In the genomic region with DNA sequence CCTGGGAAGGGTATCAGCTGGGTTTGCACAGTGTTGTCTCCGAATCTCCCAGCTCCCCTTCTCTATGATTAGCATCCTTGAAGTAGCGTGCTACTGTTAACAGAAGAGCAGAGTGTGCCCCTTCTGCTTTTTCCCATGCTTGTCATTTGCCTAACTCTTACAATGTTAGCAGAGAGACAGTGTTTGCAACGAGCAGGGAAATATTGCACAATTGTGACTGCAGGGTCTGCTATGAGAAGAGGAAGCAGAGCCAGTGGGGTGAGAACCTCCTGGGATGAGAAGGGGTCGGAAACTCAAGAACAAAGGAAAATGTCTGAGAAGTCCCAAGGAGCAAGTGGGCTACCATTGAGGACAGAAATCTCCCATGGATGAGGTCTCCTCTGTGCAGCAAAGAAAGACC, we compare ENCODE assay signal across 17 cellular contexts. TPM values are rescaled to one million over a fixed set of nuclear protein-coding genes. Genes with fewer than 3 reads are reported as not detected.
DNase-seq lines count a peak whose midpoint lies in the region; ATAC-seq and TF ChIP-seq lines count a peak whose summit lies in the region.
"Had no signal": no experiment of that assay in that cellular context is flagged by ENCODE, and none has a peak within 500 bp of the region (broad histone marks: within the 10 kb centered on the region; RNA-seq: fewer than 3 reads in every experiment).

No MANE protein-coding gene starts in this region.

- H3K4me1 ChIP-seq in CD4-positive, CD25-positive, alpha-beta regulatory T cell (ENCODE audit: control insufficient read depth, insufficient read depth, low read length, poor library complexity, severe bottlenecking), result peaks cover 5% of the 10 kb centered on the region
- no peaks in the 10 kb centered on the region for H3K4me1 ChIP-seq in mucosa of descending colon (ENCODE audit: low read depth)

- ATAC-seq in CD4-positive, CD25-positive, alpha-beta regulatory T cell (ENCODE audit: low read depth in 2 of 2), result no peak
- peak; percentile 11 for ATAC-seq in mucosa of descending colon
- ATAC-seq in GM19324 (IDR thresholded peaks at IDR 0.05; ENCODE audit: low FRiP score, unreplicated experiment), result no peak
- ATAC-seq: GM12878 had no signal

- peaks cover 7 to 14% (median 10%) of the 10 kb centered on the region in 4 donors for H3K4me1 Mint-ChIP-seq in CD4-positive, CD25-positive, alpha-beta regulatory T cell

- TF ChIP-seq CTCF in NB4 (IDR thresholded peaks at IDR 0.05; ENCODE audit: low read depth, low read length) (no peak), mucosa of descending colon (IDR thresholded peaks at IDR 0.05) (no peak), coronary artery (IDR thresholded peaks at IDR 0.05) (no peak)

- DNase-seq in CD4-positive, CD25-positive, alpha-beta regulatory T cell, result no peak
- peak; percentile 99 for DNase-seq in NB4 (ENCODE audit: low read depth)
- DNase-seq in amniotic epithelial cell (ENCODE audit: low read depth), result peak; percentile 42
- peak in 1 of 3 donors; percentile 14 for DNase-seq in mucosa of descending colon
- DNase-seq in NK-92 (lab: John Stamatoyannopoulos, UW; ENCODE audit: unreplicated experiment), result no peak
- no peak for DNase-seq in NCI-H2171 treated with DMSO at 0.1 percent for 48 hours (lab: John Stamatoyannopoulos, UW)
- DNase-seq in coronary artery (ENCODE audit: low spot score), result no peak
- DNase-seq: Calu3; kidney; NCI-H1105 treated with DMSO at 0.1 percent for 48 hours; NK-92 treated with Interleukin-12 subunit alpha and Interleukin-12 subunit beta, amount 100 ng/mL, for 24 hours; SHP77 treated with DMSO at 0.1 percent for 48 hours; stimulated activated CD4-positive, alpha-beta T cell treated with anti-CD3 and anti-CD28 coated beads, Interleukin-4, amount 100 ng/mL, for 1 hour had no signal

- H3K27ac Mint-ChIP-seq in CD4-positive, CD25-positive, alpha-beta regulatory T cell, result peak overlapping the region in 2 of 3 donors; percentile 26 to 36
- H3K27ac Mint-ChIP-seq: activated T-helper 2 cell treated with anti-CD3 and anti-CD28 coated beads, Interferon-gamma antibody, Interleukin-2, Interleukin-4, amounts not matched to agents 10 μg/mL and 5 μg/mL and 100 μg/mL, durations not matched to agents 14 hours and 24 hours and 36 hours had no signal

- no peak overlapping the region for H3K4me3 ChIP-seq in CD4-positive, CD25-positive, alpha-beta regulatory T cell (ENCODE audit: low read depth, low read length)
- H3K4me3 ChIP-seq in NB4 (ENCODE audit: low read depth, low read length) (peak overlapping the region; percentile 30), mucosa of descending colon (no peak overlapping the region), coronary artery (no peak overlapping the region)
- H3K4me3 ChIP-seq: GM12878, thoracic aorta had no signal

- H3K4me3 Mint-ChIP-seq in CD4-positive, CD25-positive, alpha-beta regulatory T cell, result no peak overlapping the region

- no peaks in the 10 kb centered on the region for H3K36me3 ChIP-seq in CD4-positive, CD25-positive, alpha-beta regulatory T cell (ENCODE audit: control insufficient read depth, insufficient read depth, low read length)
- H3K36me3 ChIP-seq in mucosa of descending colon (ENCODE audit: low read depth), result no peaks in the 10 kb centered on the region
- H3K36me3 ChIP-seq: thoracic aorta had no signal

- peaks cover 4% of the 10 kb centered on the region for H3K36me3 Mint-ChIP-seq in CD4-positive, CD25-positive, alpha-beta regulatory T cell

- intact Hi-C loops in mucosa of descending colon (cut with DNase I, micrococcal nuclease), result no loop called here

- H3K27me3 ChIP-seq in CD4-positive, CD25-positive, alpha-beta regulatory T cell (ENCODE audit: control insufficient read depth, insufficient read depth, low read length), result no peaks in the 10 kb centered on the region

- peaks cover 18% of the 10 kb centered on the region for H3K27me3 Mint-ChIP-seq in CD4-positive, CD25-positive, alpha-beta regulatory T cell

- no peak for TF ChIP-seq POLR2A in NB4 (IDR thresholded peaks at IDR 0.05; ENCODE audit: extremely low read depth, insufficient read length)

- no peak overlapping the region for H3K27ac ChIP-seq in CD4-positive, CD25-positive, alpha-beta regulatory T cell (ENCODE audit: insufficient read depth, low read length, poor library complexity, severe bottlenecking)
- no peak overlapping the region for H3K27ac ChIP-seq in coronary artery
- H3K27ac ChIP-seq: thoracic aorta had no signal

- no peaks in the 10 kb centered on the region for H3K9me3 ChIP-seq in CD4-positive, CD25-positive, alpha-beta regulatory T cell (ENCODE audit: control insufficient read depth in 2 of 2, low read length in 2 of 2)
- no peaks in the 10 kb centered on the region for H3K9me3 ChIP-seq in mucosa of descending colon
- H3K9me3 ChIP-seq: thoracic aorta had no signal

- H3K9me3 Mint-ChIP-seq in CD4-positive, CD25-positive, alpha-beta regulatory T cell, result no peaks in the 10 kb centered on the region
- H3K9me3 Mint-ChIP-seq: activated T-helper 2 cell treated with anti-CD3 and anti-CD28 coated beads, Interferon-gamma antibody, Interleukin-2, Interleukin-4, amounts not matched to agents 10 μg/mL and 5 μg/mL and 100 μg/mL, durations not matched to agents 14 hours and 24 hours and 36 hours had no signal

RNA-seq across cellular contexts. Expression of a gene that starts 7.8 kb away (rescaled TPM):
- not detected for total RNA-seq in CD4-positive, CD25-positive, alpha-beta regulatory T cell
- under 1 TPM; 0.13 to 0.69 (median 0.37) TPM for polyA plus RNA-seq in CD4-positive, CD25-positive, alpha-beta regulatory T cell
- not detected for total RNA-seq in mucosa of descending colon
- total RNA-seq: activated T-helper 2 cell treated with anti-CD3 and anti-CD28 coated beads, Interferon-gamma antibody, Interleukin-2, Interleukin-4, amounts not matched to agents 10 μg/mL and 5 μg/mL and 100 μg/mL, durations not matched to agents 14 hours and 24 hours and 36 hours; Calu3; GM12878; kidney; thoracic aorta had no signal

Comparison
In these comparisons a context has a peak if more than half of its experiments do, and no peak if none do; other contexts are left out.
1. DNase-seq: peak in NB4 (single experiment) and amniotic epithelial cell (single experiment); none in CD4-positive, CD25-positive, alpha-beta regulatory T cell (0 of 3), NK-92 (single experiment), NCI-H2171 treated with DMSO at 0.1 percent for 48 hours (single experiment) and coronary artery (single experiment).